ENCODE assay signal across 18 cellular contexts in genomic region chr21:38759286-38759872, GRCh38. TPM values are rescaled to one million over a fixed set of nuclear protein-coding genes. Genes with fewer than 3 reads are reported as not detected.
DNase-seq lines count a peak whose midpoint lies in the region; ATAC-seq and TF ChIP-seq lines count a peak whose summit lies in the region.
"Had no signal": no experiment of that assay in that cellular context is flagged by ENCODE, and none has a peak within 500 bp of the region (broad histone marks: within the 10 kb centered on the region; RNA-seq: fewer than 3 reads in every experiment).

No MANE protein-coding gene starts in this region.

- H3K27ac ChIP-seq in AG04450 (ENCODE audit: low read depth, low read length) (peak overlapping the region; percentile 73), SK-N-SH (ENCODE audit: low read depth in 2 of 2, low read length in 1 of 2) (peak overlapping the region; percentile 84 to 89), foreskin keratinocyte (peak overlapping the region; percentile 98), stomach (peak overlapping the region in 3 of 5 donors; percentile 41 to 75 (median 64))
- H3K27ac ChIP-seq: VCaP had no signal

- CTCF ChIA-PET in AG04450 (lab: Charles Lee) (interaction anchor here (1.0 kb wide), 2 partner anchors 9 to 25 kb away, joined by 4 to 5 read pairs; no protein-coding TSS in a partner anchor), SK-N-SH (lab: Yijun Ruan, JAX) (interaction anchor here (0.5 to 1.6 kb wide), 8 partner anchors 10 to 418 kb away, joined by 3 to 5 read pairs (median 4); no protein-coding TSS in a partner anchor)

- peak overlapping the region; percentile 64 for H2AFZ ChIP-seq in SK-N-SH (ENCODE audit: low read depth)

- peak overlapping the region; percentile 35 for H3K4me2 ChIP-seq in SK-N-SH

- peak overlapping the region; percentile 49 for H3K9ac ChIP-seq in SK-N-SH

- POLR2A ChIA-PET in AG04450 (lab: Yijun Ruan, JAX) (interaction anchor here (0.9 to 2.2 kb wide), 5 partner anchors 10 to 382 kb away, joined by 3 to 10 read pairs (median 3); partner anchors contain the start of gene ETS2), SK-N-SH (lab: Yijun Ruan, JAX) (interaction anchor here (0.9 kb wide), 1 partner anchor 38 kb away, joined by 5 read pairs; no protein-coding TSS in a partner anchor)

- no peaks in the 10 kb centered on the region for H3K79me2 ChIP-seq in SK-N-SH (ENCODE audit: insufficient read depth)

- H3K4me3 ChIP-seq in AG04450 (ENCODE audit: low read depth, low read length) (no peak overlapping the region), SK-N-SH (ENCODE audit: low read depth in 2 of 2, low read length in 1 of 2) (no peak overlapping the region; a peak in 1 of 4 replicates), stomach (no peak overlapping the region)
- H3K4me3 ChIP-seq: skin epidermis had no signal

- peak; percentile 36 for ATAC-seq in foreskin keratinocyte
- no peak for ATAC-seq in HG02588 (IDR thresholded peaks at IDR 0.05; ENCODE audit: unreplicated experiment)
- no peak for ATAC-seq in omental fat pad (ENCODE audit: low FRiP score)

- no peaks in the 10 kb centered on the region for H4K20me1 ChIP-seq in SK-N-SH (ENCODE audit: insufficient read depth)

- peaks cover 52% of the 10 kb centered on the region for H3F3A ChIP-seq in SK-N-SH (replicated peaks; ENCODE audit: insufficient read depth)

- DNase-seq in AG04450 (ENCODE audit: low read depth, low spot score) (no peak), SK-N-SH (peak; percentile 35), foreskin keratinocyte (peak; percentile 25 to 57), stomach (no peak), activated gamma-delta T cell (lab: John Stamatoyannopoulos, UW) (no peak), GF-D8 (lab: John Stamatoyannopoulos, UW) (no peak), omental fat pad (ENCODE audit: low spot score) (no peak)
- DNase-seq: activated effector memory CD4-positive, alpha-beta T cell treated with anti-CD3 and anti-CD28 coated beads, Interleukin-2, amount 50 U/mL, for 16 hours; CD4-positive, alpha-beta memory T cell; GOT3; KG1; NCI-H1694 treated with DMSO at 0.1 percent for 48 hours; posterior cingulate gyrus; SIG-M5; stimulated activated CD4-positive, alpha-beta T cell treated with anti-CD3 and anti-CD28 coated beads, Interleukin-2, amount 100 ng/mL, for 48 hours had no signal

- TF ChIP-seq CTCF in AG04450 (IDR thresholded peaks at IDR 0.05; ENCODE audit: low read depth, low read length) (no peak), SK-N-SH (IDR thresholded peaks at IDR 0.05) (no peak), foreskin keratinocyte (conservative IDR thresholded peaks at IDR 0.05) (no peak), stomach (IDR thresholded peaks at IDR 0.05) (no peak), omental fat pad (IDR thresholded peaks at IDR 0.05) (no peak)

- H3K9me3 ChIP-seq in AG04450 (ENCODE audit: control insufficient read depth, insufficient read depth, low read length) (no peaks in the 10 kb centered on the region), SK-N-SH (no peaks in the 10 kb centered on the region), stomach (no peaks in the 10 kb centered on the region)

- peak in 1 of 2 experiments; percentile 85; a peak in 2 of 4 replicates for TF ChIP-seq EP300 in SK-N-SH (IDR thresholded peaks at IDR 0.05; ENCODE audit: borderline replicate concordance in 1 of 2, low read depth in 1 of 2, low read length in 1 of 2)
- no peak for TF ChIP-seq EP300 in stomach (IDR thresholded peaks at IDR 0.05)

- intact Hi-C loops in stomach (cut with DNase I; ENCODE audit: low total_unique reads) = no loop called here

- H3K4me1 ChIP-seq in SK-N-SH (ENCODE audit: control insufficient read depth in 1 of 2, insufficient read depth in 2 of 2, low read depth in 1 of 2, low read length in 1 of 2) (peaks cover 29 to 46% of the 10 kb centered on the region in 2 experiments), foreskin keratinocyte (peaks cover 51% of the 10 kb centered on the region), stomach (peaks cover 10 to 65% (median 39%) of the 10 kb centered on the region in 4 donors)

- H3K9me2 ChIP-seq in SK-N-SH = no peaks in the 10 kb centered on the region

- H3K36me3 ChIP-seq in SK-N-SH (replicated peaks in 1 of 2; ENCODE audit: control insufficient read depth in 1 of 2, insufficient read depth in 2 of 2, low read length in 1 of 2) (no peaks in the 10 kb centered on the region), stomach (no peaks in the 10 kb centered on the region)

- no peak for TF ChIP-seq POLR2A in stomach (IDR thresholded peaks at IDR 0.05)

- H3K27me3 ChIP-seq in AG04450 (ENCODE audit: control insufficient read depth, insufficient read depth, low read length) (no peaks in the 10 kb centered on the region), SK-N-SH (ENCODE audit: insufficient read depth) (no peaks in the 10 kb centered on the region), foreskin keratinocyte (no peaks in the 10 kb centered on the region), stomach (no peaks in the 10 kb centered on the region)

- WGBS in SK-N-SH (ENCODE audit: low lambda C conversion rate) = 22% methylated on average over 7 of the region's 7 CpGs
- WGBS in stomach, 5 donors = 52 to 74% (median 64%) methylated on average over 7 of the region's 7 CpGs

- no peak; the same call in 1 of the 2 replicates for TF ChIP-seq RAD21 in SK-N-SH (IDR thresholded peaks at IDR 0.05; ENCODE audit: low read length)

TF ChIP-seq in SK-N-SH, 30 proteins besides CTCF, POLR2A, EP300 and RAD21 (continues in another document):
- TF ChIP-seq SMC3 (IDR thresholded peaks at IDR 0.05; ENCODE audit: low read depth, low read length) (no peak), FOSL2 (IDR thresholded peaks at IDR 0.05; ENCODE audit: borderline replicate concordance, low read depth) (peak; percentile 39; the same call in 1 of the 2 replicates), SIN3A (IDR thresholded peaks at IDR 0.05; ENCODE audit: borderline replicate concordance, low read depth, low read length) (no peak), JUND (IDR thresholded peaks at IDR 0.05) (peak; percentile 69), FOXM1 (IDR thresholded peaks at IDR 0.05; ENCODE audit: low read depth) (peak; percentile 52), ZBTB33 (IDR thresholded peaks at IDR 0.05; ENCODE audit: borderline replicate concordance, low read depth) (no peak), MEF2A (IDR thresholded peaks at IDR 0.05; ENCODE audit: borderline replicate concordance, low read depth) (peak; percentile 53; the same call in 1 of the 2 replicates), GATA2 (CRISPR knock-in tag; IDR thresholded peaks at IDR 0.05) (peak; percentile 53), CHD2 (IDR thresholded peaks at IDR 0.05; ENCODE audit: low read length, partially characterized antibody) (peak; percentile 7), REST (IDR thresholded peaks at IDR 0.05; ENCODE audit: low read depth, low read length) (0 out of 2 replicates have a peak, but pooled peaks have one; percentile 25), TCF12 (IDR thresholded peaks at IDR 0.05) (peak; percentile 77), ELF1 (IDR thresholded peaks at IDR 0.05) (0 out of 2 replicates have a peak, but pooled peaks have one; percentile 21), RCOR1 (IDR thresholded peaks at IDR 0.05; ENCODE audit: low read length) (peak; percentile 87), YY1 (IDR thresholded peaks at IDR 0.05; ENCODE audit: low read depth) (no peak)

RNA-seq across cellular contexts. Expression of gene ETS2, which starts 46.4 kb away (rescaled TPM):
- polyA plus RNA-seq in AG04450 (2011; rRNA removed) (60.1 and 62.7 TPM in 2 replicates), SK-N-SH (2012; rRNA removed) (14.2 and 16.3 TPM in 2 replicates), foreskin keratinocyte (21.4 and 32.5 TPM in 2 replicates), stomach (10 to 100 TPM; 40.2 to 60.3 (median 57.0) TPM)
- 60.1 and 67.9 TPM in 2 replicates for polyA minus RNA-seq in AG04450 (2011; rRNA and poly(A)+ RNA removed)
- polyA plus RNA-seq in SK-N-SH (2012; cell fraction: cytosol; rRNA removed) = 11.4 and 13.6 TPM in 2 replicates
- 26.5 and 30.4 TPM in 2 replicates for polyA plus RNA-seq in SK-N-SH (2012; cell fraction: nucleus; rRNA removed)
- total RNA-seq in foreskin keratinocyte (46.4 and 61.5 TPM in 2 replicates), stomach (10 to 100 TPM; 33.8 to 80.0 (median 44.3) TPM), omental fat pad (100 to 1,000 TPM in 2 of 4 donors, 10 to 100 TPM in 2; 51.6 to 201 (median 99.1) TPM)

Comparison
In these comparisons a context has a peak if more than half of its experiments do, and no peak if none do; other contexts are left out.
1. DNase-seq: peak in SK-N-SH (single experiment) and foreskin keratinocyte (2 of 2); none in AG04450 (single experiment), stomach (single experiment), activated gamma-delta T cell (single experiment), GF-D8 (single experiment) and omental fat pad (single experiment).
2. Peak in every context shown above with its lines, with median percentiles within 50 percentile points of each other: H3K27ac ChIP-seq.